1 cellular context compared by ENCODE assay signal in genomic region chr17:63381101-63381729, GRCh38.
TF ChIP-seq lines count a peak whose summit lies in the region.

No MANE protein-coding gene starts in this region.

TF ChIP-seq in SK-N-SH, 30 proteins besides CTCF, POLR2A, EP300 and RAD21 (continued from another document):
- TF ChIP-seq RCOR1 (IDR thresholded peaks at IDR 0.05; ENCODE audit: low read length) (peak; percentile 85), RXRA (IDR thresholded peaks at IDR 0.05; ENCODE audit: borderline replicate concordance, low read depth) (no peak), GATA2 (CRISPR knock-in tag; IDR thresholded peaks at IDR 0.05) (peak; percentile 98), PBX3 (IDR thresholded peaks at IDR 0.05) (peak; percentile 76), SIN3A (IDR thresholded peaks at IDR 0.05; ENCODE audit: borderline replicate concordance, low read depth, low read length) (peak; percentile 61; the same call in 1 of the 2 replicates), NFIC (IDR thresholded peaks at IDR 0.05; ENCODE audit: borderline replicate concordance) (no peak; the same call in 1 of the 2 replicates), FOXJ3 (CRISPR knock-in tag; IDR thresholded peaks at IDR 0.05) (peak; percentile 87), TEAD4 (IDR thresholded peaks at IDR 0.05; ENCODE audit: borderline replicate concordance, insufficient read depth) (peak; percentile 49; the same call in 1 of the 2 replicates)
- TF ChIP-seq, protein P1, sequence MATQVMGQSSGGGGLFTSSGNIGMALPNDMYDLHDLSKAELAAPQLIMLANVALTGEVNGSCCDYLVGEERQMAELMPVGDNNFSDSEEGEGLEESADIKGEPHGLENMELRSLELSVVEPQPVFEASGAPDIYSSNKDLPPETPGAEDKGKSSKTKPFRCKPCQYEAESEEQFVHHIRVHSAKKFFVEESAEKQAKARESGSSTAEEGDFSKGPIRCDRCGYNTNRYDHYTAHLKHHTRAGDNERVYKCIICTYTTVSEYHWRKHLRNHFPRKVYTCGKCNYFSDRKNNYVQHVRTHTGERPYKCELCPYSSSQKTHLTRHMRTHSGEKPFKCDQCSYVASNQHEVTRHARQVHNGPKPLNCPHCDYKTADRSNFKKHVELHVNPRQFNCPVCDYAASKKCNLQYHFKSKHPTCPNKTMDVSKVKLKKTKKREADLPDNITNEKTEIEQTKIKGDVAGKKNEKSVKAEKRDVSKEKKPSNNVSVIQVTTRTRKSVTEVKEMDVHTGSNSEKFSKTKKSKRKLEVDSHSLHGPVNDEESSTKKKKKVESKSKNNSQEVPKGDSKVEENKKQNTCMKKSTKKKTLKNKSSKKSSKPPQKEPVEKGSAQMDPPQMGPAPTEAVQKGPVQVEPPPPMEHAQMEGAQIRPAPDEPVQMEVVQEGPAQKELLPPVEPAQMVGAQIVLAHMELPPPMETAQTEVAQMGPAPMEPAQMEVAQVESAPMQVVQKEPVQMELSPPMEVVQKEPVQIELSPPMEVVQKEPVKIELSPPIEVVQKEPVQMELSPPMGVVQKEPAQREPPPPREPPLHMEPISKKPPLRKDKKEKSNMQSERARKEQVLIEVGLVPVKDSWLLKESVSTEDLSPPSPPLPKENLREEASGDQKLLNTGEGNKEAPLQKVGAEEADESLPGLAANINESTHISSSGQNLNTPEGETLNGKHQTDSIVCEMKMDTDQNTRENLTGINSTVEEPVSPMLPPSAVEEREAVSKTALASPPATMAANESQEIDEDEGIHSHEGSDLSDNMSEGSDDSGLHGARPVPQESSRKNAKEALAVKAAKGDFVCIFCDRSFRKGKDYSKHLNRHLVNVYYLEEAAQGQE (IDR thresholded peaks at IDR 0.05; ENCODE audit: low read depth, low read length): no peak
